Comparison of ENCODE assay signal across 1 cellular context in the genomic region with DNA sequence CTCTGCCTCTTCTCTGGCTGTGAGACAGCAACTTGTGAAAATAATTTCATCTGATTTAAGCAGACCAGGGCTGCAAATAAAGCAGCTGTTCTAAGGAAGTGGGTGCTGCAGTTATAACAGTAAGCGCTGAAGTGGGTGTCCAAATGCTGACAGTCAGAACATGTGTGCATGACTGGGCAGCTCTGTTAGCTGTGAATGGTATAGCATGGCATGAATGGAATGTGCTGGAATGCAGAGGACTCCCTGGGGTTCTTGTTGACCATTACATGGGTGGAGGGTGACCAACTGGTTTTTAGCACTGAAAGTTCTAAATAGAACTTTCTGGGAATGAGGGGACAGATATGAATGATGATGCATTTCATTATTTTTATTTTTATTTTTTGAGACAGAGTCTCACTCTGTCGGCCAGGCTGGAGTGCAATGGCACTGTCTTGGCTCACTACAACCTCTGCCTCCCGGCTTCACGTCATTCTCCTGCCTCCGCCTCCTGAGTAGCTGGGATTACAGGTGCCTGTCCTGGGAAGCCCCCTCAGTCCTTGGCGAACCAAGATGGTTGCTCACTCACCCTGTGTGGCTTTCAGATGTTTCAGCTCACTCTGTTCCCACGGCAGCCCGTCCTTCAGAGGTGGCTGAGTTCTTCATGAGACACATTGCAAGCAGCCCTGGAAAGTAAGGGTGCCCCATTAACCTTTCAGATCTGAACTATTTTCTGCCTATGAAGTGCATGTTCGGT.
A peak's percentile ranks its signal among the peaks of the same experiment; 100 is the strongest.
TF ChIP-seq lines count a peak whose summit lies in the region.

No MANE protein-coding gene starts in this region.

TF ChIP-seq in liver, 16 proteins besides CTCF, POLR2A, EP300 and RAD21 (continued from another document):
- TF ChIP-seq, protein P1, sequence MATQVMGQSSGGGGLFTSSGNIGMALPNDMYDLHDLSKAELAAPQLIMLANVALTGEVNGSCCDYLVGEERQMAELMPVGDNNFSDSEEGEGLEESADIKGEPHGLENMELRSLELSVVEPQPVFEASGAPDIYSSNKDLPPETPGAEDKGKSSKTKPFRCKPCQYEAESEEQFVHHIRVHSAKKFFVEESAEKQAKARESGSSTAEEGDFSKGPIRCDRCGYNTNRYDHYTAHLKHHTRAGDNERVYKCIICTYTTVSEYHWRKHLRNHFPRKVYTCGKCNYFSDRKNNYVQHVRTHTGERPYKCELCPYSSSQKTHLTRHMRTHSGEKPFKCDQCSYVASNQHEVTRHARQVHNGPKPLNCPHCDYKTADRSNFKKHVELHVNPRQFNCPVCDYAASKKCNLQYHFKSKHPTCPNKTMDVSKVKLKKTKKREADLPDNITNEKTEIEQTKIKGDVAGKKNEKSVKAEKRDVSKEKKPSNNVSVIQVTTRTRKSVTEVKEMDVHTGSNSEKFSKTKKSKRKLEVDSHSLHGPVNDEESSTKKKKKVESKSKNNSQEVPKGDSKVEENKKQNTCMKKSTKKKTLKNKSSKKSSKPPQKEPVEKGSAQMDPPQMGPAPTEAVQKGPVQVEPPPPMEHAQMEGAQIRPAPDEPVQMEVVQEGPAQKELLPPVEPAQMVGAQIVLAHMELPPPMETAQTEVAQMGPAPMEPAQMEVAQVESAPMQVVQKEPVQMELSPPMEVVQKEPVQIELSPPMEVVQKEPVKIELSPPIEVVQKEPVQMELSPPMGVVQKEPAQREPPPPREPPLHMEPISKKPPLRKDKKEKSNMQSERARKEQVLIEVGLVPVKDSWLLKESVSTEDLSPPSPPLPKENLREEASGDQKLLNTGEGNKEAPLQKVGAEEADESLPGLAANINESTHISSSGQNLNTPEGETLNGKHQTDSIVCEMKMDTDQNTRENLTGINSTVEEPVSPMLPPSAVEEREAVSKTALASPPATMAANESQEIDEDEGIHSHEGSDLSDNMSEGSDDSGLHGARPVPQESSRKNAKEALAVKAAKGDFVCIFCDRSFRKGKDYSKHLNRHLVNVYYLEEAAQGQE (IDR thresholded peaks at IDR 0.05): no peak
- no peak for TF ChIP-seq FOXA1 (IDR thresholded peaks at IDR 0.05)
- TF ChIP-seq HNF4G (IDR thresholded peaks at IDR 0.05): no peak
- TF ChIP-seq TAF1 (conservative IDR thresholded peaks at IDR 0.05): no peak
- TF ChIP-seq, protein P2, sequence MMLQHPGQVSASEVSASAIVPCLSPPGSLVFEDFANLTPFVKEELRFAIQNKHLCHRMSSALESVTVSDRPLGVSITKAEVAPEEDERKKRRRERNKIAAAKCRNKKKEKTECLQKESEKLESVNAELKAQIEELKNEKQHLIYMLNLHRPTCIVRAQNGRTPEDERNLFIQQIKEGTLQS (IDR thresholded peaks at IDR 0.05): no peak
- TF ChIP-seq YY1 (IDR thresholded peaks at IDR 0.05): no peak
- no peak for TF ChIP-seq GABPA (IDR thresholded peaks at IDR 0.05 in 1 of 2, conservative IDR thresholded peaks at IDR 0.05 in 1 of 2)
- TF ChIP-seq NR2F2 (IDR thresholded peaks at IDR 0.05): peak; percentile 61
- TF ChIP-seq SP1 (IDR thresholded peaks at IDR 0.05): peak; percentile 18
- TF ChIP-seq EGR1 (IDR thresholded peaks at IDR 0.05; ENCODE audit: low read depth in 2 of 2): no peak
- TF ChIP-seq, protein P3, sequence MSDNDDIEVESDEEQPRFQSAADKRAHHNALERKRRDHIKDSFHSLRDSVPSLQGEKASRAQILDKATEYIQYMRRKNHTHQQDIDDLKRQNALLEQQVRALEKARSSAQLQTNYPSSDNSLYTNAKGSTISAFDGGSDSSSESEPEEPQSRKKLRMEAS (IDR thresholded peaks at IDR 0.05): no peak
